In genomic region chr6:170512249-170512648, GRCh38 we compare ENCODE assay signal across 19 cellular contexts.
"Had no signal": no experiment of that assay in that cellular context is flagged by ENCODE, and none has a peak within 500 bp of the region (broad histone marks: within the 10 kb centered on the region; RNA-seq: fewer than 3 reads in every experiment).

No MANE protein-coding gene starts in this region.

- ATAC-seq: activated CD8-positive, alpha-beta memory T cell treated with anti-CD3 and anti-CD28 coated beads, Interleukin-2, amount 10 ng/mL, durations not matched to agents 7 days and 5 days; T-helper 17 cell; WTC11 had no signal

- DNase-seq: activated CD4-positive, alpha-beta T cell treated with anti-CD3 and anti-CD28 coated beads for 48 hours; activated CD4-positive, alpha-beta T cell treated with anti-CD3 and anti-CD28 coated beads, Interleukin-2, amount 50 U/mL, for 48 hours; activated CD4-positive, CD25-positive, alpha-beta regulatory T cell treated with anti-CD3 and anti-CD28 coated beads, Interleukin-2, amount 50 U/mL, for 72 hours; activated CD8-positive, alpha-beta memory T cell treated with anti-CD3 and anti-CD28 coated beads, Interleukin-2, amount 10 ng/mL, durations not matched to agents 7 days and 5 days; activated effector memory CD4-positive, alpha-beta T cell treated with Interleukin-2 at 50 U/mL for 16 hours; activated naive CD4-positive, alpha-beta T cell; activated T-cell treated with anti-CD3 and anti-CD28 coated beads, Interleukin-2, amount 50 U/mL, for 24 hours; aorta; MG63; MV-4-11; NCI-H1092 treated with DMSO at 0.1 percent for 48 hours; NCI-H1417 treated with DMSO at 0.1 percent for 48 hours; NCI-H187; NCI-H345; NCI-H524; SIG-M5; T-helper 17 cell; T-helper 9 cell had no signal
